ENCODE assay signal across 14 cellular contexts in genomic region chr7:155343150-155343549, GRCh38. TPM values are rescaled to one million over a fixed set of nuclear protein-coding genes. Genes with fewer than 3 reads are reported as not detected.
DNase-seq lines count a peak whose midpoint lies in the region; ATAC-seq, FAIRE-seq and TF ChIP-seq lines count a peak whose summit lies in the region.
"Had no signal": no experiment of that assay in that cellular context is flagged by ENCODE, and none has a peak within 500 bp of the region (broad histone marks: within the 10 kb centered on the region; RNA-seq: fewer than 3 reads in every experiment).

No MANE protein-coding gene starts in this region.

- H4K20me1 ChIP-seq in BLaER1: peaks cover 1% of the 10 kb centered on the region; the same call in 1 of the 2 replicates
- no peaks in the 10 kb centered on the region for H4K20me1 ChIP-seq in IMR-90 (ENCODE audit: insufficient read depth, low read length)
- H4K20me1 ChIP-seq in H1 (replicated peaks in 1 of 2; ENCODE audit: control insufficient read depth in 1 of 2, insufficient read depth in 2 of 2, low read length in 2 of 2): no peaks in the 10 kb centered on the region
- no peaks in the 10 kb centered on the region for H4K20me1 ChIP-seq in Karpas-422 (ENCODE audit: insufficient read depth, low read depth, low read length)

- intact Hi-C loops in IMR-90 (cut with micrococcal nuclease): loop anchor here (10.0 kb wide), 1 partner anchor 338 kb away; the partner anchor contains the start of gene PAXIP1
- intact Hi-C loops in sigmoid colon (cut with DNase I): loop anchor here (10.0 kb wide), 1 partner anchor 338 kb away; the partner anchor contains the start of gene PAXIP1

- H3K9me3 Mint-ChIP-seq in WTC11: peaks cover 7% of the 10 kb centered on the region; the same call in 1 of the 2 replicates
- H3K9me3 Mint-ChIP-seq: CD4-positive, alpha-beta memory T cell; GM23338 had no signal

- H3K9me3 ChIP-seq in BLaER1 (no peaks in the 10 kb centered on the region), IMR-90 (ENCODE audit: control insufficient read depth, insufficient read depth, low read length) (no peaks in the 10 kb centered on the region), H1 (ENCODE audit: insufficient read depth in 2 of 2, low read depth in 1 of 2, low read length in 1 of 2) (no peaks in the 10 kb centered on the region), sigmoid colon (no peaks in the 10 kb centered on the region), Karpas-422 (ENCODE audit: low read length) (no peaks in the 10 kb centered on the region)
- H3K9me3 ChIP-seq: HAP-1 had no signal

- H3K4ac ChIP-seq in IMR-90 (ENCODE audit: low read depth, low read length) (no peak overlapping the region), H1 (replicated peaks; ENCODE audit: insufficient read length, low read depth, low read length) (no peak overlapping the region)

- H3K36me3 Mint-ChIP-seq in WTC11: no peaks in the 10 kb centered on the region
- H3K36me3 Mint-ChIP-seq: CD4-positive, alpha-beta memory T cell had no signal

- H4K5ac ChIP-seq in IMR-90 (ENCODE audit: low read depth, low read length) (no peak overlapping the region), H1 (ENCODE audit: insufficient read length, low read depth, low read length) (no peak overlapping the region)

- H3K9ac ChIP-seq in BLaER1 (no peak overlapping the region), IMR-90 (ENCODE audit: low read depth, low read length) (no peak overlapping the region), H1 (replicated peaks in 1 of 4; ENCODE audit: extremely low read depth in 1 of 4, low read depth in 3 of 4, low read length in 3 of 4) (no peak overlapping the region; a peak in 1 of 7 replicates), Karpas-422 (ENCODE audit: low read length) (no peak overlapping the region)

- H2BK20ac ChIP-seq in IMR-90 (ENCODE audit: low read depth, low read length) (no peak overlapping the region), H1 (ENCODE audit: low read length) (no peak overlapping the region)

- 85% methylated on average over 3 of the region's 7 CpGs; no CpG with 5 or more reads in 1 of the 2 experiments for WGBS in IMR-90 (ENCODE audit: extremely low coverage in 2 of 2, insufficient read length in 1 of 2), 2 experiments
- WGBS in H1 (ENCODE audit: extremely low coverage in 1 of 2, insufficient coverage in 1 of 2, insufficient read length in 1 of 2, insufficient replicate concordance in 2 of 2, low coverage in 1 of 2, low lambda C conversion rate in 2 of 2, missing lambda C conversion rate in 1 of 2), 2 experiments: 91% methylated on average over 7 of the region's 7 CpGs; no CpG with 5 or more reads in 1 of the 2 experiments
- 79 to 87% methylated on average over 7 of the region's 7 CpGs for WGBS in sigmoid colon, 2 donors

- no peak overlapping the region for H3K23ac ChIP-seq in IMR-90 (ENCODE audit: low read depth, low read length)
- no peak overlapping the region for H3K23ac ChIP-seq in H1 (ENCODE audit: insufficient read length)

- no peak for ATAC-seq in IMR-90 (ENCODE audit: low read depth)
- ATAC-seq in WTC11: no peak
- ATAC-seq: GM23338 had no signal

- CTCF ChIA-PET in IMR-90 (lab: Yijun Ruan, JAX): no interaction called here
- CTCF ChIA-PET in H1 (lab: Charles Lee; ENCODE audit: partially characterized antibody): interaction anchor here (0.6 to 4.1 kb wide), 12 partner anchors 10 to 510 kb away, joined by 3 to 21 read pairs (median 5); no protein-coding TSS in a partner anchor
- CTCF ChIA-PET in WTC11 (lab: Charles Lee): no interaction called here

- no peak overlapping the region for H3K56ac ChIP-seq in IMR-90 (ENCODE audit: extremely low read depth, insufficient read depth, low read length)
- H3K56ac ChIP-seq in H1 (replicated peaks; ENCODE audit: insufficient read length, low read depth, low read length): no peak overlapping the region

- H2BK15ac ChIP-seq in IMR-90 (ENCODE audit: low read depth, low read length) (no peak overlapping the region), H1 (ENCODE audit: low read length) (no peak overlapping the region)

- no peak overlapping the region for H3K4me3 Mint-ChIP-seq in WTC11
- H3K4me3 Mint-ChIP-seq: GM23338 had no signal

- POLR2A ChIA-PET in IMR-90 (lab: Charles Lee; ENCODE audit: unreplicated experiment): no interaction called here
- POLR2A ChIA-PET in H1 (lab: Charles Lee; ENCODE audit: partially characterized antibody): no interaction called here
- POLR2A ChIA-PET in WTC11 (lab: Charles Lee): no interaction called here

- dilution Hi-C loops in IMR-90 (cut with HindIII; ENCODE audit: low sequenced_read_pairs, unreplicated experiment): no loop called here

- H3K18ac ChIP-seq in IMR-90 (ENCODE audit: low read depth, low read length) (no peak overlapping the region), H1 (ENCODE audit: extremely low read depth, low read length) (no peak overlapping the region)

- H2BK12ac ChIP-seq in H1 (ENCODE audit: low read depth, low read length): peak overlapping the region; percentile 75; the same call in 1 of the 2 replicates

- H3K36me3 ChIP-seq in BLaER1: no peaks in the 10 kb centered on the region
- H3K36me3 ChIP-seq in IMR-90 (ENCODE audit: control insufficient read depth, insufficient read depth, low read length): no peaks in the 10 kb centered on the region
- H3K36me3 ChIP-seq in H1 (ENCODE audit: control insufficient read depth in 2 of 4, insufficient read depth in 4 of 4, low read length in 3 of 4): no peaks in the 10 kb centered on the region
- no peaks in the 10 kb centered on the region for H3K36me3 ChIP-seq in sigmoid colon
- H3K36me3 ChIP-seq in Karpas-422 (ENCODE audit: insufficient read depth, low read length): no peaks in the 10 kb centered on the region
- H3K36me3 ChIP-seq: HAP-1 had no signal

- H3K79me2 ChIP-seq in H1 (ENCODE audit: control insufficient read depth in 1 of 2, insufficient read depth in 2 of 2, low read length in 2 of 2) (no peaks in the 10 kb centered on the region), Karpas-422 (ENCODE audit: low read length) (no peaks in the 10 kb centered on the region)

- no peak overlapping the region for H3K14ac ChIP-seq in IMR-90 (replicated peaks; ENCODE audit: low read depth, low read length)
- H3K14ac ChIP-seq in H1 (ENCODE audit: insufficient read length): no peak overlapping the region

- no peak for FAIRE-seq in H1 (lab: Jason Lieb, UNC)
- FAIRE-seq: GM12891 had no signal

- H2AK9ac ChIP-seq in IMR-90 (replicated peaks; ENCODE audit: low read depth, low read length, poor library complexity): peak overlapping the region; percentile 65

- no peak overlapping the region for H3K27ac Mint-ChIP-seq in WTC11
- H3K27ac Mint-ChIP-seq: GM23338 had no signal

- H3K23me2 ChIP-seq in H1 (ENCODE audit: low read depth, low read length): no peaks in the 10 kb centered on the region

- H2AK5ac ChIP-seq in IMR-90 (ENCODE audit: low read depth, low read length) (no peak overlapping the region), H1 (ENCODE audit: low read depth, low read length) (no peak overlapping the region)

- TF ChIP-seq CTCF in IMR-90 (conservative IDR thresholded peaks at IDR 0.05; ENCODE audit: low read depth, low read length) (no peak), H1 (IDR thresholded peaks at IDR 0.05; ENCODE audit: control extremely low read depth in 1 of 3, insufficient read depth in 1 of 3, low read depth in 1 of 3, low read length in 3 of 3) (no peak), sigmoid colon (IDR thresholded peaks at IDR 0.05) (no peak), WTC11 (IDR thresholded peaks at IDR 0.05) (no peak)

- H3K27me3 ChIP-seq in BLaER1 (no peaks in the 10 kb centered on the region), IMR-90 (ENCODE audit: control insufficient read depth, insufficient read depth, low read length) (peaks cover 7% of the 10 kb centered on the region), H1 (replicated peaks in 1 of 4; ENCODE audit: control insufficient read depth in 3 of 4, extremely low read depth in 1 of 4, insufficient read depth in 3 of 4, low read length in 3 of 4) (peaks cover 4 to 8% (median 6%) of the 10 kb centered on the region in 4 experiments; a peak in 6 of 7 replicates), sigmoid colon (peaks cover 3 to 24% (median 4%) of the 10 kb centered on the region in 3 donors), Karpas-422 (ENCODE audit: low read length) (no peaks in the 10 kb centered on the region)

- no peaks in the 10 kb centered on the region for H3K4me1 Mint-ChIP-seq in WTC11
- H3K4me1 Mint-ChIP-seq: GM23338 had no signal

- peaks cover 11% of the 10 kb centered on the region for H3K27me3 Mint-ChIP-seq in WTC11 (ENCODE audit: low read depth)

- no peaks in the 10 kb centered on the region for H3K9me2 ChIP-seq in Karpas-422 (replicated peaks; ENCODE audit: insufficient read depth, low read length)

- in situ Hi-C loops in IMR-90 (cut with MboI; ENCODE audit: low sequenced_read_pairs): loop anchor here (10.0 kb wide), 2 partner anchors 148 to 418 kb away; no protein-coding TSS in a partner anchor

- BruUV-seq in IMR-90 (replicated peaks; lab: Mats Ljungman, UMichigan): no TSS peak

- no peaks in the 10 kb centered on the region for H3K9me1 ChIP-seq in IMR-90 (ENCODE audit: insufficient read depth, low read length)

- H2AFZ ChIP-seq in IMR-90 (replicated peaks; ENCODE audit: low read length, poor library complexity) (no peak overlapping the region), H1 (ENCODE audit: low read length) (no peak overlapping the region), Karpas-422 (ENCODE audit: low read length) (no peak overlapping the region)
- H2AFZ ChIP-seq: GM23338 had no signal

- H4K8ac ChIP-seq in IMR-90 (ENCODE audit: low read depth in 2 of 2, low read length in 2 of 2): no peak overlapping the region
- no peak overlapping the region for H4K8ac ChIP-seq in H1 (ENCODE audit: extremely low read depth, insufficient read depth, low read length)

- H4K91ac ChIP-seq in IMR-90 (ENCODE audit: insufficient read depth, low read depth, low read length) (no peak overlapping the region), H1 (replicated peaks; ENCODE audit: insufficient read length, low read length) (no peak overlapping the region)

- H3K4me2 ChIP-seq in BLaER1 (peak overlapping the region; percentile 92), IMR-90 (ENCODE audit: low read depth, low read length) (no peak overlapping the region), H1 (ENCODE audit: insufficient read depth in 1 of 2, low read depth in 2 of 2, low read length in 2 of 2) (no peak overlapping the region), Karpas-422 (ENCODE audit: low read depth, low read length, poor library complexity, severe bottlenecking) (no peak overlapping the region)
- H3K4me2 ChIP-seq: GM23338 had no signal

- H3K27ac ChIP-seq in BLaER1 (no peak overlapping the region), IMR-90 (ENCODE audit: insufficient read depth, low read length) (no peak overlapping the region), H1 (ENCODE audit: low read depth, low read length) (no peak overlapping the region), sigmoid colon (no peak overlapping the region), Karpas-422 (ENCODE audit: low read length) (no peak overlapping the region)
- H3K27ac ChIP-seq: C4-2B had no signal

- H2BK120ac ChIP-seq in IMR-90 (ENCODE audit: low read depth, low read length) (no peak overlapping the region), H1 (replicated peaks; ENCODE audit: low read depth, low read length) (no peak overlapping the region)

- H3K79me1 ChIP-seq in IMR-90 (ENCODE audit: low read depth in 1 of 2, low read length in 2 of 2) (no peaks in the 10 kb centered on the region), H1 (ENCODE audit: low read depth, low read length) (no peaks in the 10 kb centered on the region)

- no peak overlapping the region for H3K4me3 ChIP-seq in BLaER1
- H3K4me3 ChIP-seq in IMR-90 (ENCODE audit: insufficient read depth, low read depth, low read length): no peak overlapping the region
- H3K4me3 ChIP-seq in H1 (ENCODE audit: extremely low read depth in 1 of 4, insufficient read depth in 2 of 4, low read depth in 3 of 4, low read length in 4 of 4): no peak overlapping the region
- no peak overlapping the region for H3K4me3 ChIP-seq in sigmoid colon
- H3K4me3 ChIP-seq in Karpas-422 (ENCODE audit: low read length): no peak overlapping the region
- H3K4me3 ChIP-seq: GM23338, HAP-1 had no signal

- H3K4me1 ChIP-seq in BLaER1: peaks cover 64% of the 10 kb centered on the region
- H3K4me1 ChIP-seq in IMR-90 (ENCODE audit: control insufficient read depth, insufficient read depth, low read length): no peaks in the 10 kb centered on the region
- H3K4me1 ChIP-seq in H1 (replicated peaks in 1 of 4; ENCODE audit: control insufficient read depth in 3 of 4, insufficient read depth in 4 of 4, low read length in 3 of 4): no peaks in the 10 kb centered on the region
- H3K4me1 ChIP-seq in sigmoid colon: peaks cover 0 to 11% (median 10%) of the 10 kb centered on the region in 4 donors
- H3K4me1 ChIP-seq in Karpas-422 (ENCODE audit: low read length): peaks cover 6% of the 10 kb centered on the region

- H2BK5ac ChIP-seq in IMR-90 (ENCODE audit: low read depth, low read length, poor library complexity, severe bottlenecking) (no peak overlapping the region), H1 (ENCODE audit: low read depth, low read length) (no peak overlapping the region)

- TF ChIP-seq RAD21 in IMR-90 (IDR thresholded peaks at IDR 0.05; ENCODE audit: low read length): no peak
- TF ChIP-seq RAD21 in H1 (IDR thresholded peaks at IDR 0.05 in 1 of 2, conservative IDR thresholded peaks at IDR 0.05 in 1 of 2; ENCODE audit: low read depth in 2 of 2, low read length in 2 of 2): no peak

- no peak for DNase-seq in IMR-90
- DNase-seq in H1 (ENCODE audit: low read depth in 1 of 2, low spot score in 2 of 2): no peak
- peak; percentile 46 for DNase-seq in sigmoid colon
- no peak for DNase-seq in Karpas-422
- no peak for DNase-seq in WTC11 (ENCODE audit: low spot score)
- no peak for DNase-seq in amygdala (lab: John Stamatoyannopoulos, UW)
- DNase-seq: ACHN; CD4-positive, alpha-beta memory T cell; DMS79 had no signal

- TF ChIP-seq EP300 in H1 (IDR thresholded peaks at IDR 0.05; ENCODE audit: borderline replicate concordance in 1 of 2, low read depth in 2 of 2, low read length in 2 of 2) (no peak), sigmoid colon (IDR thresholded peaks at IDR 0.05) (no peak)

- TF ChIP-seq POLR2A in IMR-90 (IDR thresholded peaks at IDR 0.05; ENCODE audit: low read depth, low read length): no peak
- TF ChIP-seq POLR2A in H1 (IDR thresholded peaks at IDR 0.05; ENCODE audit: control extremely low read depth in 1 of 2, low read depth in 2 of 2, low read length in 2 of 2): no peak
- no peak for TF ChIP-seq POLR2A in sigmoid colon (IDR thresholded peaks at IDR 0.05)

RNA-seq across cellular contexts. Expression of gene INSIG1, which starts 45.5 kb away (rescaled TPM):
- total RNA-seq in IMR-90 (2012; rRNA removed) (26.0 and 32.8 TPM in 2 replicates), sigmoid colon (10 to 100 TPM; 33.0 to 77.9 (median 41.5) TPM), WTC11 (2021) (32.3 to 41.2 TPM (median 40.1 TPM) in 3 replicates)
- polyA plus RNA-seq in IMR-90 (2012; rRNA removed) (19.0 and 19.9 TPM in 2 replicates), H1 (2011; rRNA removed) (58.4 and 68.1 TPM in 2 replicates), sigmoid colon (100 to 1,000 TPM in 1 of 3 donors, 10 to 100 TPM in 2; 22.2 to 102 (median 39.1) TPM)
- polyA plus RNA-seq in IMR-90 (2012; cell fraction: cytosol; rRNA removed): 14.0 and 17.9 TPM in 2 replicates
- 17.2 and 44.5 TPM in 2 replicates for polyA plus RNA-seq in IMR-90 (2012; cell fraction: nucleus; rRNA removed; ENCODE audit: low replicate concordance)
- 40.0 and 44.7 TPM in 2 replicates for total RNA-seq in H1 (2021; fragmentation: NEBNext Ultra II Directional; extraction: Animal tissue kit (Norgen Biotek cat#: 25700))
- 47.8 TPM for polyA plus RNA-seq in H1 (2011; cell fraction: cytosol; rRNA removed)
- 41.8 TPM for polyA plus RNA-seq in H1 (2011; cell fraction: nucleus; rRNA removed)
- polyA plus RNA-seq in H1 (2012, experiment 1 of 2): 32.4 to 45.3 TPM (median 36.5 TPM) in 4 replicates
- 27.0 TPM for polyA plus RNA-seq in H1 (2012, experiment 2 of 2)
- 102 TPM for polyA plus RNA-seq in H1 (2013, experiment 1 of 2)
- 129 TPM for polyA plus RNA-seq in H1 (2013, experiment 2 of 2)
- 42.3 and 43.0 TPM in 2 replicates for polyA minus RNA-seq in H1 (2011; rRNA and poly(A)+ RNA removed)
- polyA minus RNA-seq in H1 (2011; cell fraction: cytosol; rRNA and poly(A)+ RNA removed): 48.4 TPM
- polyA minus RNA-seq in H1 (2011; cell fraction: nucleus; rRNA and poly(A)+ RNA removed): 47.7 TPM
- total RNA-seq in Karpas-422 (2014; rRNA removed; shearing (Covaris generic); ENCODE audit: low replicate concordance): 201 and 249 TPM in 2 replicates
